ENCODE assay signal across 10 cellular contexts in genomic region chr6:127690092-127690491, GRCh38.
A peak's percentile ranks its signal among the peaks of the same experiment; 100 is the strongest.
DNase-seq lines count a peak whose midpoint lies in the region; ATAC-seq and TF ChIP-seq lines count a peak whose summit lies in the region.
"Had no signal": no experiment of that assay in that cellular context is flagged by ENCODE, and none has a peak within 500 bp of the region (broad histone marks: within the 10 kb centered on the region; RNA-seq: fewer than 3 reads in every experiment).

No MANE protein-coding gene starts in this region.

- H3K4me3 Mint-ChIP-seq in glutamatergic neuron (ENCODE audit: unreplicated experiment): no peak overlapping the region
- H3K4me3 Mint-ChIP-seq: IgD-negative memory B cell had no signal

- H3K36me3 ChIP-seq in A673 (ENCODE audit: insufficient read depth, low read length, poor library complexity, severe bottlenecking) (no peaks in the 10 kb centered on the region), RWPE2 (ENCODE audit: low read depth) (no peaks in the 10 kb centered on the region)

- H3K27me3 ChIP-seq in A673 (replicated peaks; ENCODE audit: insufficient read depth, low read depth, low read length, poor library complexity) (no peaks in the 10 kb centered on the region), RWPE2 (ENCODE audit: insufficient read depth, poor library complexity, severe bottlenecking) (no peaks in the 10 kb centered on the region)

- H3K27ac Mint-ChIP-seq in glutamatergic neuron (ENCODE audit: unreplicated experiment): no peak overlapping the region
- H3K27ac Mint-ChIP-seq: IgD-negative memory B cell had no signal

- POLR2A ChIA-PET in A673 (lab: Charles Lee; ENCODE audit: low non-redundant PET): no interaction called here

- CTCF ChIA-PET in A673 (lab: Charles Lee): interaction anchor here (0.5 to 0.7 kb wide), 3 partner anchors 424 to 826 kb away, joined by 3 to 7 read pairs (median 4); partner anchors contain the start of gene RNF146

- H3K27me3 Mint-ChIP-seq in glutamatergic neuron (ENCODE audit: unreplicated experiment): no peaks in the 10 kb centered on the region
- H3K27me3 Mint-ChIP-seq: IgD-negative memory B cell had no signal

- intact Hi-C loops in A673 (cut with micrococcal nuclease; ENCODE audit: unreplicated experiment): no loop called here

- H3K27ac ChIP-seq in A673 (ENCODE audit: low read depth, low read length, poor library complexity, severe bottlenecking) (no peak overlapping the region), RWPE2 (ENCODE audit: poor library complexity, severe bottlenecking) (no peak overlapping the region)

- in situ Hi-C loops in GM13977 (cut with MboI; ENCODE audit: low pct_unique_long_range_greater_than_20kb, low sequenced_read_pairs, unreplicated experiment): no loop called here

- peak; percentile 29 for DNase-seq in A673 (ENCODE audit: low spot score)
- DNase-seq in GM13977 (ENCODE audit: low spot score): no peak
- DNase-seq in RWPE2 (ENCODE audit: low spot score): no peak
- no peak for DNase-seq in glutamatergic neuron
- DNase-seq in C1 segment of cervical spinal cord (lab: John Stamatoyannopoulos, UW): no peak
- DNase-seq: activated CD8-positive, alpha-beta memory T cell treated with anti-CD3 and anti-CD28 coated beads, Interleukin-2, amount 50 U/mL, for 48 hours had no signal

- H3K9me3 ChIP-seq in A673 (ENCODE audit: low read depth, low read length, poor library complexity, severe bottlenecking) (no peaks in the 10 kb centered on the region), RWPE2 (ENCODE audit: severe bottlenecking) (no peaks in the 10 kb centered on the region)

- TF ChIP-seq CTCF in A673 (conservative IDR thresholded peaks at IDR 0.05; ENCODE audit: low read depth, low read length): peak; percentile 66
- peak; percentile 37 for TF ChIP-seq CTCF in GM13977 (IDR thresholded peaks at IDR 0.05; ENCODE audit: extremely low read depth, insufficient read depth, missing control alignments)
- TF ChIP-seq CTCF in RWPE2 (IDR thresholded peaks at IDR 0.05; ENCODE audit: poor library complexity, severe bottlenecking): peak; percentile 73
- TF ChIP-seq CTCF in glutamatergic neuron (IDR thresholded peaks at IDR 0.05; ENCODE audit: partially characterized antibody, unreplicated experiment): peak; percentile 23

- ATAC-seq in RWPE2 (ENCODE audit: low read depth) (no peak), GM21381 (IDR thresholded peaks at IDR 0.05; ENCODE audit: unreplicated experiment) (no peak), GM19395 (IDR thresholded peaks at IDR 0.05; ENCODE audit: unreplicated experiment) (no peak), HG02884 (IDR thresholded peaks at IDR 0.05; ENCODE audit: unreplicated experiment) (no peak)

- no peaks in the 10 kb centered on the region for H3K4me1 Mint-ChIP-seq in glutamatergic neuron (ENCODE audit: low read depth, unreplicated experiment)
- H3K4me1 Mint-ChIP-seq: IgD-negative memory B cell had no signal

- no peaks in the 10 kb centered on the region for H3K9me3 Mint-ChIP-seq in glutamatergic neuron (ENCODE audit: unreplicated experiment)

- H3K4me3 ChIP-seq in A673 (ENCODE audit: low read depth, low read length, poor library complexity, severe bottlenecking) (no peak overlapping the region), RWPE2 (ENCODE audit: severe bottlenecking) (no peak overlapping the region)

- BruUV-seq in A673 (replicated peaks; lab: Mats Ljungman, UMichigan): no TSS peak

- H3K36me3 Mint-ChIP-seq in glutamatergic neuron (ENCODE audit: unreplicated experiment): no peaks in the 10 kb centered on the region
- H3K36me3 Mint-ChIP-seq: IgD-negative memory B cell had no signal

- H3K4me1 ChIP-seq in A673 (ENCODE audit: insufficient read depth, low read length, poor library complexity, severe bottlenecking): no peaks in the 10 kb centered on the region
- no peaks in the 10 kb centered on the region for H3K4me1 ChIP-seq in RWPE2 (ENCODE audit: insufficient read depth, poor library complexity, severe bottlenecking)

Comparison
In these comparisons a context has a peak if more than half of its experiments do, and no peak if none do; other contexts are left out.
1. CTCF ChIP-seq: peak in every context shown above with its lines; median percentile 73 in RWPE2; 66 in A673; 37 in GM13977; 23 in glutamatergic neuron.